In the genomic region with DNA sequence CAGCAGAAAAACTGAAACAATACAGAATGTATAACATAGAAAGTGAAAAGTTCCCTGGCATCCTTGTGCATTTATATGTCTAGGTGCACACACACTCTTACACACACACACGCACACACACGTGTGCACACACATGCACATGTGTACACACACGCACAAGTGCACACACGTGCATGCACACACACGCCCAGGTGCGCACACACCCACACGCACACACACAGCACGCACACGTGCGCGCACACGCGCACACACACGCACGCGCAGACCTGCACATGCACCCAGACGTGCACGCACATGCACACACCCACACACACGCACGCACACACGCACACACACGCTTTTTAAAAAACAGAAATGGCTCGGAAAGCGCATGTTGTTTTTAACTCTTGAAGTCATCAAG, we compare ENCODE assay signal across 26 cellular contexts.
A peak's percentile ranks its signal among the peaks of the same experiment; 100 is the strongest.
DNase-seq lines count a peak whose midpoint lies in the region; ATAC-seq, FAIRE-seq and TF ChIP-seq lines count a peak whose summit lies in the region.
"Had no signal": no experiment of that assay in that cellular context is flagged by ENCODE, and none has a peak within 500 bp of the region (broad histone marks: within the 10 kb centered on the region; RNA-seq: fewer than 3 reads in every experiment).

No MANE protein-coding gene starts in this region.

- peaks cover 11% of the 10 kb centered on the region for H3K27me3 Mint-ChIP-seq in neural progenitor cell (ENCODE audit: insufficient read depth, low read depth)

- H3K4me1 Mint-ChIP-seq in neural progenitor cell: peaks cover 25% of the 10 kb centered on the region

- no peak for TF ChIP-seq CTCF in HepG2 (CRISPR knock-in tag; IDR thresholded peaks at IDR 0.05)
- no peak for TF ChIP-seq CTCF in right lobe of liver (IDR thresholded peaks at IDR 0.05)
- TF ChIP-seq CTCF in GM12878 (IDR thresholded peaks at IDR 0.05 in 2 of 3, conservative IDR thresholded peaks at IDR 0.05 in 1 of 3; ENCODE audit: control insufficient read depth in 2 of 3, extremely low read depth in 1 of 3, insufficient read depth in 1 of 3, low read depth in 3 of 3, low read length in 3 of 3): no peak
- TF ChIP-seq CTCF in neural progenitor cell (IDR thresholded peaks at IDR 0.05): no peak
- TF ChIP-seq CTCF in A673 (conservative IDR thresholded peaks at IDR 0.05; ENCODE audit: low read depth, low read length): no peak

- FAIRE-seq in HepG2 (lab: Jason Lieb, UNC) (no peak), GM12878 (lab: Jason Lieb, UNC) (no peak)
- FAIRE-seq: A204.1, D721Med, GM12892 had no signal

- no peaks in the 10 kb centered on the region for H3K9me3 Mint-ChIP-seq in neural progenitor cell
- H3K9me3 Mint-ChIP-seq: CD4-positive, alpha-beta T cell; CD8-positive, alpha-beta memory T cell had no signal

- no peak overlapping the region for H2BK15ac ChIP-seq in neuronal stem cell (ENCODE audit: low read length)

- TF ChIP-seq RAD21 in HepG2 (CRISPR knock-in tag; IDR thresholded peaks at IDR 0.05) (no peak), GM12878 (IDR thresholded peaks at IDR 0.05; ENCODE audit: insufficient read depth, low read depth, low read length) (no peak)

- H2AFZ ChIP-seq in HepG2 (ENCODE audit: low read length) (no peak overlapping the region), GM12878 (ENCODE audit: control insufficient read depth, low read depth, low read length) (no peak overlapping the region), neuronal stem cell (ENCODE audit: low read length) (no peak overlapping the region), neural progenitor cell (replicated peaks) (no peak overlapping the region)

- POLR2A ChIA-PET in HepG2 (lab: Yijun Ruan, JAX): no interaction called here
- POLR2A ChIA-PET in GM12878 (lab: Charles Lee): no interaction called here
- POLR2A ChIA-PET in A673 (lab: Charles Lee; ENCODE audit: low non-redundant PET): no interaction called here

- H2BK12ac ChIP-seq in neuronal stem cell (ENCODE audit: low read length): no peak overlapping the region

- H4K20me1 ChIP-seq in HepG2 (ENCODE audit: insufficient read depth, low read length): no peaks in the 10 kb centered on the region
- no peaks in the 10 kb centered on the region for H4K20me1 ChIP-seq in GM12878 (ENCODE audit: control insufficient read depth, insufficient read depth)
- H4K20me1 ChIP-seq in neural progenitor cell (ENCODE audit: low read depth): no peaks in the 10 kb centered on the region
- H4K20me1 ChIP-seq: BLaER1 treated with 17β-estradiol and CSF1 and Interleukin-3, amounts not matched to agents 10 nM and 100 nM had no signal

- CTCF ChIA-PET in HepG2 (lab: Yijun Ruan, JAX; ENCODE audit: low intra/inter-chr PET ratio, low total read pairs): no interaction called here
- CTCF ChIA-PET in GM12878 (lab: Yijun Ruan, JAX): no interaction called here
- CTCF ChIA-PET in A673 (lab: Charles Lee): no interaction called here

- H4K8ac ChIP-seq in neuronal stem cell (ENCODE audit: low read depth, low read length): no peak overlapping the region

- TF ChIP-seq POLR2A in HepG2 (IDR thresholded peaks at IDR 0.05; ENCODE audit: insufficient read depth in 1 of 2, low read depth in 2 of 2, low read length in 2 of 2) (no peak), right lobe of liver (IDR thresholded peaks at IDR 0.05) (no peak), GM12878 (IDR thresholded peaks at IDR 0.05; ENCODE audit: low read depth, low read length) (no peak)

- H3K4ac ChIP-seq in neuronal stem cell (ENCODE audit: low read length): no peak overlapping the region

- intact Hi-C loops in HepG2 (cut with micrococcal nuclease; ENCODE audit: unreplicated experiment): no loop called here
- intact Hi-C loops in right lobe of liver (cut with DNase I): no loop called here
- intact Hi-C loops in GM12878 (cut with micrococcal nuclease; ENCODE audit: unreplicated experiment): no loop called here
- intact Hi-C loops in A673 (cut with micrococcal nuclease; ENCODE audit: unreplicated experiment): no loop called here

- peaks cover 0 to 7% of the 10 kb centered on the region in 2 experiments; a peak in 1 of 5 replicates for H3K27me3 ChIP-seq in HepG2 (ENCODE audit: control insufficient read depth in 1 of 2, insufficient read depth in 2 of 2, low read length in 2 of 2)
- H3K27me3 ChIP-seq in right lobe of liver: no peaks in the 10 kb centered on the region
- H3K27me3 ChIP-seq in GM12878 (replicated peaks in 1 of 2; ENCODE audit: control insufficient read depth in 2 of 2, insufficient read depth in 2 of 2, low read length in 1 of 2): no peaks in the 10 kb centered on the region
- H3K27me3 ChIP-seq in neuronal stem cell (ENCODE audit: control insufficient read depth in 3 of 3, insufficient read depth in 3 of 3, low read depth in 1 of 3, low read length in 3 of 3): peaks cover 0 to 5% (median 0%) of the 10 kb centered on the region in 3 experiments
- no peaks in the 10 kb centered on the region for H3K27me3 ChIP-seq in neural progenitor cell
- no peaks in the 10 kb centered on the region for H3K27me3 ChIP-seq in A673 (replicated peaks; ENCODE audit: insufficient read depth, low read depth, low read length, poor library complexity)
- H3K27me3 ChIP-seq: BLaER1 treated with 17β-estradiol and CSF1 and Interleukin-3, amounts not matched to agents 10 nM and 100 nM had no signal

- H3K4me3 Mint-ChIP-seq in neural progenitor cell: no peak overlapping the region
- H3K4me3 Mint-ChIP-seq: CD14-positive monocyte; CD4-positive, alpha-beta T cell; CD8-positive, alpha-beta memory T cell had no signal

- H3K18ac ChIP-seq in neuronal stem cell (ENCODE audit: low read length): no peak overlapping the region

- H3K4me2 ChIP-seq in HepG2 (ENCODE audit: low read depth, low read length) (no peak overlapping the region), GM12878 (ENCODE audit: control insufficient read depth, insufficient read depth) (no peak overlapping the region), neuronal stem cell (ENCODE audit: insufficient read depth, low read length, poor library complexity, severe bottlenecking) (no peak overlapping the region), neural progenitor cell (no peak overlapping the region)
- H3K4me2 ChIP-seq: BLaER1 treated with 17β-estradiol and CSF1 and Interleukin-3, amounts not matched to agents 10 nM and 100 nM had no signal

- TF ChIP-seq EP300 in HepG2 (IDR thresholded peaks at IDR 0.05; ENCODE audit: low read depth in 2 of 2, low read length in 2 of 2): no peak
- TF ChIP-seq EP300 in HepG2 (CRISPR knock-in tag; IDR thresholded peaks at IDR 0.05; ENCODE audit: borderline replicate concordance): no peak
- TF ChIP-seq EP300 in GM12878 (IDR thresholded peaks at IDR 0.05; ENCODE audit: borderline replicate concordance in 1 of 2, control insufficient read depth in 1 of 2, low read depth in 2 of 2, low read length in 2 of 2): no peak

- H3K79me2 ChIP-seq in HepG2 (ENCODE audit: insufficient read depth, low read length) (no peaks in the 10 kb centered on the region), GM12878 (ENCODE audit: control insufficient read depth, insufficient read depth, low read length) (no peaks in the 10 kb centered on the region), neural progenitor cell (ENCODE audit: low read depth) (no peaks in the 10 kb centered on the region)

- in situ Hi-C loops in HepG2 (cut with HindIII; ENCODE audit: extremely low pct_ligation_motif_present, low pct_unique_long_range_greater_than_20kb) (no loop called here), GM12878 (cut with MboI) (no loop called here)

- no peak for DNase-seq in HepG2 (ENCODE audit: low spot score)
- no peak for DNase-seq in right lobe of liver
- no peak for DNase-seq in GM12878 (ENCODE audit: low read depth, low spot score)
- no peak for DNase-seq in neuronal stem cell (ENCODE audit: low spot score)
- DNase-seq in activated effector memory CD4-positive, alpha-beta T cell treated with Interleukin-2 at 50 U/mL for 16 hours: no peak
- no peak for DNase-seq in neural progenitor cell (ENCODE audit: low spot score)
- no peak for DNase-seq in A673 (ENCODE audit: low spot score)
- DNase-seq: ACHN; AML-193; BE2C; CD4-positive, alpha-beta T cell; CD8-positive, alpha-beta memory T cell; DMS 273 treated with DMSO at 0.1 percent for 48 hours; DMS79; EL; GDM1; GOT3; H7; HCEC 1CT had no signal

- BruUV-seq in HepG2 (replicated peaks; lab: Mats Ljungman, UMichigan): no TSS peak
- BruUV-seq in GM12878 (replicated peaks; lab: Mats Ljungman, UMichigan): no TSS peak
- BruUV-seq in A673 (replicated peaks; lab: Mats Ljungman, UMichigan): no TSS peak

- 65% methylated on average over 21 of the region's 24 CpGs for WGBS in HepG2 (ENCODE audit: low lambda C conversion rate)
- WGBS in right lobe of liver (ENCODE audit: insufficient coverage, low coverage, low lambda C conversion rate, missing lambda C conversion rate): 82% methylated on average over 23 of the region's 24 CpGs
- 62% methylated on average over 24 of the region's 24 CpGs for WGBS in GM12878 (ENCODE audit: insufficient coverage, insufficient replicate concordance, low lambda C conversion rate, missing lambda C conversion rate)
- no CpG with 5 or more reads among the region's 24 CpGs for WGBS in neuronal stem cell (ENCODE audit: extremely low coverage in 2 of 2, insufficient read length in 2 of 2, insufficient replicate concordance in 1 of 2), 2 donors

- no peaks in the 10 kb centered on the region for H3K9me3 ChIP-seq in HepG2 (ENCODE audit: low read length)
- no peaks in the 10 kb centered on the region for H3K9me3 ChIP-seq in right lobe of liver
- H3K9me3 ChIP-seq in GM12878 (replicated peaks; ENCODE audit: control insufficient read depth, insufficient read depth, low read length): no peaks in the 10 kb centered on the region
- peaks cover 0 to 2% of the 10 kb centered on the region in 2 donors for H3K9me3 ChIP-seq in neuronal stem cell (replicated peaks in 1 of 2; ENCODE audit: control insufficient read depth in 2 of 2, insufficient read depth in 1 of 2, low read depth in 1 of 2, low read length in 2 of 2)
- H3K9me3 ChIP-seq in neural progenitor cell (ENCODE audit: low read depth): no peaks in the 10 kb centered on the region
- no peaks in the 10 kb centered on the region for H3K9me3 ChIP-seq in A673 (ENCODE audit: low read depth, low read length, poor library complexity, severe bottlenecking)
- H3K9me3 ChIP-seq: BE2C; BLaER1 treated with 17β-estradiol and CSF1 and Interleukin-3, amounts not matched to agents 10 nM and 100 nM had no signal

- no peaks in the 10 kb centered on the region for H3K36me3 Mint-ChIP-seq in neural progenitor cell
- H3K36me3 Mint-ChIP-seq: CD14-positive monocyte; CD8-positive, alpha-beta memory T cell had no signal

- peak overlapping the region; percentile 37 for H3K23ac ChIP-seq in neuronal stem cell (ENCODE audit: low read depth, low read length, poor library complexity)

- RAD21 ChIA-PET in GM12878 (lab: Charles Lee; ENCODE audit: unreplicated experiment): no interaction called here

- peak overlapping the region; percentile 25 for H3K14ac ChIP-seq in neuronal stem cell (ENCODE audit: low read length)

- no peaks in the 10 kb centered on the region for H3K36me3 ChIP-seq in HepG2 (replicated peaks in 1 of 2; ENCODE audit: control insufficient read depth in 1 of 2, insufficient read depth in 2 of 2, low read length in 2 of 2)
- no peaks in the 10 kb centered on the region for H3K36me3 ChIP-seq in right lobe of liver
- H3K36me3 ChIP-seq in GM12878 (ENCODE audit: control insufficient read depth in 2 of 2, insufficient read depth in 2 of 2, low read length in 1 of 2): no peaks in the 10 kb centered on the region
- no peaks in the 10 kb centered on the region for H3K36me3 ChIP-seq in neuronal stem cell (replicated peaks in 1 of 2; ENCODE audit: control insufficient read depth in 2 of 2, insufficient read depth in 2 of 2, low read length in 2 of 2)
- H3K36me3 ChIP-seq in neural progenitor cell: no peaks in the 10 kb centered on the region
- no peaks in the 10 kb centered on the region for H3K36me3 ChIP-seq in A673 (ENCODE audit: insufficient read depth, low read length, poor library complexity, severe bottlenecking)
- H3K36me3 ChIP-seq: BE2C; BLaER1 treated with 17β-estradiol and CSF1 and Interleukin-3, amounts not matched to agents 10 nM and 100 nM had no signal

- ATAC-seq in HepG2 (no peak), right lobe of liver (no peak), GM12878 (no peak), HG03097 (IDR thresholded peaks at IDR 0.05; ENCODE audit: low FRiP score, unreplicated experiment) (no peak)

- H3F3A ChIP-seq in neural progenitor cell (ENCODE audit: low read depth): no peaks in the 10 kb centered on the region

- no peak overlapping the region for H3K9ac ChIP-seq in HepG2 (ENCODE audit: insufficient read depth, low read depth, low read length)
- no peak overlapping the region for H3K9ac ChIP-seq in GM12878 (ENCODE audit: control insufficient read depth, insufficient read depth, low read length)
- no peak overlapping the region for H3K9ac ChIP-seq in neuronal stem cell (ENCODE audit: low read depth, low read length, poor library complexity)
- no peak overlapping the region for H3K9ac ChIP-seq in neural progenitor cell
- H3K9ac ChIP-seq: BLaER1 treated with 17β-estradiol and CSF1 and Interleukin-3, amounts not matched to agents 10 nM and 100 nM had no signal

- no peak overlapping the region for H3K4me3 ChIP-seq in HepG2 (replicated peaks in 1 of 3; ENCODE audit: insufficient read depth in 1 of 3, low read depth in 2 of 3, low read length in 3 of 3)
- no peak overlapping the region for H3K4me3 ChIP-seq in right lobe of liver
- no peak overlapping the region for H3K4me3 ChIP-seq in GM12878
- H3K4me3 ChIP-seq in neuronal stem cell (ENCODE audit: low read length in 2 of 2): peak overlapping the region in 1 of 2 donors; percentile 37
- no peak overlapping the region for H3K4me3 ChIP-seq in neural progenitor cell
- no peak overlapping the region for H3K4me3 ChIP-seq in A673 (ENCODE audit: low read depth, low read length, poor library complexity, severe bottlenecking)
- H3K4me3 ChIP-seq: BLaER1 treated with 17β-estradiol and CSF1 and Interleukin-3, amounts not matched to agents 10 nM and 100 nM had no signal

- H2BK120ac ChIP-seq in neuronal stem cell (ENCODE audit: low read depth, low read length): no peak overlapping the region

- SMC1A ChIA-PET in GM12878 (lab: Charles Lee; ENCODE audit: uncharacterized antibody, unreplicated experiment): no interaction called here

- no peaks in the 10 kb centered on the region for H3K79me1 ChIP-seq in neuronal stem cell (ENCODE audit: low read depth, low read length)

- H3K27ac ChIP-seq in HepG2 (ENCODE audit: extremely low read length, insufficient read depth, low read length) (no peak overlapping the region), right lobe of liver (no peak overlapping the region), GM12878 (ENCODE audit: control insufficient read depth, insufficient read depth) (no peak overlapping the region), neuronal stem cell (replicated peaks; ENCODE audit: low read length) (no peak overlapping the region), neural progenitor cell (no peak overlapping the region), A673 (ENCODE audit: low read depth, low read length, poor library complexity, severe bottlenecking) (no peak overlapping the region)
- H3K27ac ChIP-seq: 22Rv1; BLaER1 treated with 17β-estradiol and CSF1 and Interleukin-3, amounts not matched to agents 10 nM and 100 nM had no signal

- H3K4me1 ChIP-seq in HepG2 (ENCODE audit: insufficient read depth, low read length) (no peaks in the 10 kb centered on the region), right lobe of liver (no peaks in the 10 kb centered on the region), GM12878 (ENCODE audit: control insufficient read depth, insufficient read depth, low read length) (no peaks in the 10 kb centered on the region), neuronal stem cell (ENCODE audit: control insufficient read depth in 2 of 2, insufficient read depth in 1 of 2, low read depth in 1 of 2, low read length in 2 of 2) (peaks cover 6 to 7% of the 10 kb centered on the region in 2 donors), neural progenitor cell (peaks cover 6% of the 10 kb centered on the region), A673 (ENCODE audit: insufficient read depth, low read length, poor library complexity, severe bottlenecking) (peaks cover 34% of the 10 kb centered on the region)
- H3K4me1 ChIP-seq: BE2C had no signal

- no peak overlapping the region for H2AK5ac ChIP-seq in neuronal stem cell (ENCODE audit: low read depth, low read length)

- H4K91ac ChIP-seq in neuronal stem cell (ENCODE audit: low read depth, low read length, poor library complexity): no peak overlapping the region

- H2BK5ac ChIP-seq in neuronal stem cell (ENCODE audit: low read length): no peak overlapping the region

- no peak overlapping the region for H3K27ac Mint-ChIP-seq in neural progenitor cell
- H3K27ac Mint-ChIP-seq: CD4-positive, alpha-beta T cell; CD8-positive, alpha-beta memory T cell had no signal
